1 cellular context compared by ENCODE assay signal in the genomic region with DNA sequence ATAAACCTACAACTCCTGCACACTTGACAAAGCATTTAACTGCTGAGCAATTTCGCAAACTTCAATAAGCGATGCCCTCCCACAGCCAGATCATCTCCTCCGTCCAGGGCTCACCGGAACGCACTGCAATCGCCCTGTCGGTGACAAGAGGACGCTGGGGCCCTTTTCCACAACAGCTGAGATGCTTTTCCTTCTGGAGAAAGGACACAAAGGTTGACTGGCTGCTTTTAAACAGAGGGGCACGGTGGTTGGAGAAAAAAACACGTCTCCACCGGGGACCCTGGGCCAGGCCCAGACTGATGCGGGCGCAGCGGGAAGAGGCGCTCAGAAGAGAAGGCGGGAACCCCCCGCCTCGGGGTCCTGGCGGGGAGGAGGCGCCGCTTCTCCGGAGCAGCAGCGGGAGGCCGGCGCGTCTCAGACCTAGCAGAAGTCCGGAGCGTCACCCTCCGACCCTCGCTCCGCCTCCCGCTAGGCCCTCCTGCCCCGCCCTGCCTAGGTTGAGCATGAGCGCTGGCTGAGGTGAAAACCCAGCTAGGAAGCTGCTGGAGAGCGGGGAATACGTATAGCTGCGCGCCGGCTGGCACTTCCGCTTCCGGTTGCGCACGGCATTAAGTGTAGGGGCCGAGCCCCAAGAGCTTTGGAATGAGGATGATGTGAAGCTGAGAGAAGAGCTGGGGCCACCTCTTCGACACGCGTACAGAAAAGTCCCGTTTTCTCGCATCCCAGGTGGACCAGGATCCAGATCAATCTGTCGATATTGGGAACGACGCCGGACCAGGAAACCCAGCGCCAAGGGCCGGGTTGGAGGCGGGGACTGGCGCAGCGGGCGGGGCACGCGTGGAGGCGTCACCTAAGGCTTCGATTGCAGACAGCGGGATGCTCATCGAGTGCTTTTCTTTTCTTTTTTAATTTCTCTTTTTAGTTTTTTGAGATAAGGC.
TF ChIP-seq lines count a peak whose summit lies in the region.

A gene (minus strand): TSS at position 564 of the 938 bp plus-strand sequence. CDS start 3,788 bp downstream, outside the sequence.

TF ChIP-seq in HepG2, 621 proteins besides CTCF, POLR2A, EP300 and RAD21 (continued from another document and continues in another):
- TF ChIP-seq, protein P1, sequence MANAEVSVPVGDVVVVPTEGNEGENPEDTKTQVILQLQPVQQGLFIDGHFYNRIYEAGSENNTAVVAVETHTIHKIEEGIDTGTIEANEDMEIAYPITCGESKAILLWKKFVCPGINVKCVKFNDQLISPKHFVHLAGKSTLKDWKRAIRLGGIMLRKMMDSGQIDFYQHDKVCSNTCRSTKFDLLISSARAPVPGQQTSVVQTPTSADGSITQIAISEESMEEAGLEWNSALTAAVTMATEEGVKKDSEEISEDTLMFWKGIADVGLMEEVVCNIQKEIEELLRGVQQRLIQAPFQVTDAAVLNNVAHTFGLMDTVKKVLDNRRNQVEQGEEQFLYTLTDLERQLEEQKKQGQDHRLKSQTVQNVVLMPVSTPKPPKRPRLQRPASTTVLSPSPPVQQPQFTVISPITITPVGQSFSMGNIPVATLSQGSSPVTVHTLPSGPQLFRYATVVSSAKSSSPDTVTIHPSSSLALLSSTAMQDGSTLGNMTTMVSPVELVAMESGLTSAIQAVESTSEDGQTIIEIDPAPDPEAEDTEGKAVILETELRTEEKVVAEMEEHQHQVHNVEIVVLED (CRISPR knock-in tag; IDR thresholded peaks at IDR 0.05; ENCODE audit: borderline replicate concordance), result peak; percentile 85
- no peak; the same call in 1 of the 2 replicates for TF ChIP-seq ZFP1 (CRISPR knock-in tag; IDR thresholded peaks at IDR 0.05)
- TF ChIP-seq, protein P2, sequence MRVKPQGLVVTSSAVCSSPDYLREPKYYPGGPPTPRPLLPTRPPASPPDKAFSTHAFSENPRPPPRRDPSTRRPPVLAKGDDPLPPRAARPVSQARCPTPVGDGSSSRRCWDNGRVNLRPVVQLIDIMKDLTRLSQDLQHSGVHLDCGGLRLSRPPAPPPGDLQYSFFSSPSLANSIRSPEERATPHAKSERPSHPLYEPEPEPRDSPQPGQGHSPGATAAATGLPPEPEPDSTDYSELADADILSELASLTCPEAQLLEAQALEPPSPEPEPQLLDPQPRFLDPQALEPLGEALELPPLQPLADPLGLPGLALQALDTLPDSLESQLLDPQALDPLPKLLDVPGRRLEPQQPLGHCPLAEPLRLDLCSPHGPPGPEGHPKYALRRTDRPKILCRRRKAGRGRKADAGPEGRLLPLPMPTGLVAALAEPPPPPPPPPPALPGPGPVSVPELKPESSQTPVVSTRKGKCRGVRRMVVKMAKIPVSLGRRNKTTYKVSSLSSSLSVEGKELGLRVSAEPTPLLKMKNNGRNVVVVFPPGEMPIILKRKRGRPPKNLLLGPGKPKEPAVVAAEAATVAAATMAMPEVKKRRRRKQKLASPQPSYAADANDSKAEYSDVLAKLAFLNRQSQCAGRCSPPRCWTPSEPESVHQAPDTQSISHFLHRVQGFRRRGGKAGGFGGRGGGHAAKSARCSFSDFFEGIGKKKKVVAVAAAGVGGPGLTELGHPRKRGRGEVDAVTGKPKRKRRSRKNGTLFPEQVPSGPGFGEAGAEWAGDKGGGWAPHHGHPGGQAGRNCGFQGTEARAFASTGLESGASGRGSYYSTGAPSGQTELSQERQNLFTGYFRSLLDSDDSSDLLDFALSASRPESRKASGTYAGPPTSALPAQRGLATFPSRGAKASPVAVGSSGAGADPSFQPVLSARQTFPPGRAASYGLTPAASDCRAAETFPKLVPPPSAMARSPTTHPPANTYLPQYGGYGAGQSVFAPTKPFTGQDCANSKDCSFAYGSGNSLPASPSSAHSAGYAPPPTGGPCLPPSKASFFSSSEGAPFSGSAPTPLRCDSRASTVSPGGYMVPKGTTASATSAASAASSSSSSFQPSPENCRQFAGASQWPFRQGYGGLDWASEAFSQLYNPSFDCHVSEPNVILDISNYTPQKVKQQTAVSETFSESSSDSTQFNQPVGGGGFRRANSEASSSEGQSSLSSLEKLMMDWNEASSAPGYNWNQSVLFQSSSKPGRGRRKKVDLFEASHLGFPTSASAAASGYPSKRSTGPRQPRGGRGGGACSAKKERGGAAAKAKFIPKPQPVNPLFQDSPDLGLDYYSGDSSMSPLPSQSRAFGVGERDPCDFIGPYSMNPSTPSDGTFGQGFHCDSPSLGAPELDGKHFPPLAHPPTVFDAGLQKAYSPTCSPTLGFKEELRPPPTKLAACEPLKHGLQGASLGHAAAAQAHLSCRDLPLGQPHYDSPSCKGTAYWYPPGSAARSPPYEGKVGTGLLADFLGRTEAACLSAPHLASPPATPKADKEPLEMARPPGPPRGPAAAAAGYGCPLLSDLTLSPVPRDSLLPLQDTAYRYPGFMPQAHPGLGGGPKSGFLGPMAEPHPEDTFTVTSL (CRISPR knock-in tag; IDR thresholded peaks at IDR 0.05; ENCODE audit: borderline replicate concordance), result peak; percentile 41; the same call in 1 of the 2 replicates
- TF ChIP-seq, protein P3, sequence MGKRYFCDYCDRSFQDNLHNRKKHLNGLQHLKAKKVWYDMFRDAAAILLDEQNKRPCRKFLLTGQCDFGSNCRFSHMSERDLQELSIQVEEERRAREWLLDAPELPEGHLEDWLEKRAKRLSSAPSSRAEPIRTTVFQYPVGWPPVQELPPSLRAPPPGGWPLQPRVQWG (CRISPR knock-in tag; IDR thresholded peaks at IDR 0.05; ENCODE audit: borderline replicate concordance, low read depth), result no peak
- TF ChIP-seq, protein P4, sequence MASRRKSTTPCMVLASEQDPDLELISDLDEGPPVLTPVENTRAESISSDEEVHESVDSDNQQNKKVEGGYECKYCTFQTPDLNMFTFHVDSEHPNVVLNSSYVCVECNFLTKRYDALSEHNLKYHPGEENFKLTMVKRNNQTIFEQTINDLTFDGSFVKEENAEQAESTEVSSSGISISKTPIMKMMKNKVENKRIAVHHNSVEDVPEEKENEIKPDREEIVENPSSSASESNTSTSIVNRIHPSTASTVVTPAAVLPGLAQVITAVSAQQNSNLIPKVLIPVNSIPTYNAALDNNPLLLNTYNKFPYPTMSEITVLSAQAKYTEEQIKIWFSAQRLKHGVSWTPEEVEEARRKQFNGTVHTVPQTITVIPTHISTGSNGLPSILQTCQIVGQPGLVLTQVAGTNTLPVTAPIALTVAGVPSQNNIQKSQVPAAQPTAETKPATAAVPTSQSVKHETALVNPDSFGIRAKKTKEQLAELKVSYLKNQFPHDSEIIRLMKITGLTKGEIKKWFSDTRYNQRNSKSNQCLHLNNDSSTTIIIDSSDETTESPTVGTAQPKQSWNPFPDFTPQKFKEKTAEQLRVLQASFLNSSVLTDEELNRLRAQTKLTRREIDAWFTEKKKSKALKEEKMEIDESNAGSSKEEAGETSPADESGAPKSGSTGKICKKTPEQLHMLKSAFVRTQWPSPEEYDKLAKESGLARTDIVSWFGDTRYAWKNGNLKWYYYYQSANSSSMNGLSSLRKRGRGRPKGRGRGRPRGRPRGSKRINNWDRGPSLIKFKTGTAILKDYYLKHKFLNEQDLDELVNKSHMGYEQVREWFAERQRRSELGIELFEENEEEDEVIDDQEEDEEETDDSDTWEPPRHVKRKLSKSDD (CRISPR knock-in tag; IDR thresholded peaks at IDR 0.05; ENCODE audit: low read depth), result no peak
- TF ChIP-seq ZMAT3 (CRISPR knock-in tag; conservative IDR thresholded peaks at IDR 0.05), result peak; percentile 67
- TF ChIP-seq ZNF138 (CRISPR knock-in tag; IDR thresholded peaks at IDR 0.05; ENCODE audit: low read depth), result no peak
- TF ChIP-seq KDM5B (CRISPR knock-in tag; IDR thresholded peaks at IDR 0.05; ENCODE audit: borderline replicate concordance), result peak; percentile 84; the same call in 1 of the 2 replicates
- TF ChIP-seq MLLT10 (CRISPR knock-in tag; IDR thresholded peaks at IDR 0.05), result no peak
- TF ChIP-seq ATF7 (IDR thresholded peaks at IDR 0.05), result no peak
- TF ChIP-seq ATF7 (CRISPR knock-in tag; IDR thresholded peaks at IDR 0.05), result no peak
- TF ChIP-seq, protein P5, sequence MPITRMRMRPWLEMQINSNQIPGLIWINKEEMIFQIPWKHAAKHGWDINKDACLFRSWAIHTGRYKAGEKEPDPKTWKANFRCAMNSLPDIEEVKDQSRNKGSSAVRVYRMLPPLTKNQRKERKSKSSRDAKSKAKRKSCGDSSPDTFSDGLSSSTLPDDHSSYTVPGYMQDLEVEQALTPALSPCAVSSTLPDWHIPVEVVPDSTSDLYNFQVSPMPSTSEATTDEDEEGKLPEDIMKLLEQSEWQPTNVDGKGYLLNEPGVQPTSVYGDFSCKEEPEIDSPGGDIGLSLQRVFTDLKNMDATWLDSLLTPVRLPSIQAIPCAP (CRISPR knock-in tag; IDR thresholded peaks at IDR 0.05; ENCODE audit: low read depth), result no peak
- TF ChIP-seq, protein P6, sequence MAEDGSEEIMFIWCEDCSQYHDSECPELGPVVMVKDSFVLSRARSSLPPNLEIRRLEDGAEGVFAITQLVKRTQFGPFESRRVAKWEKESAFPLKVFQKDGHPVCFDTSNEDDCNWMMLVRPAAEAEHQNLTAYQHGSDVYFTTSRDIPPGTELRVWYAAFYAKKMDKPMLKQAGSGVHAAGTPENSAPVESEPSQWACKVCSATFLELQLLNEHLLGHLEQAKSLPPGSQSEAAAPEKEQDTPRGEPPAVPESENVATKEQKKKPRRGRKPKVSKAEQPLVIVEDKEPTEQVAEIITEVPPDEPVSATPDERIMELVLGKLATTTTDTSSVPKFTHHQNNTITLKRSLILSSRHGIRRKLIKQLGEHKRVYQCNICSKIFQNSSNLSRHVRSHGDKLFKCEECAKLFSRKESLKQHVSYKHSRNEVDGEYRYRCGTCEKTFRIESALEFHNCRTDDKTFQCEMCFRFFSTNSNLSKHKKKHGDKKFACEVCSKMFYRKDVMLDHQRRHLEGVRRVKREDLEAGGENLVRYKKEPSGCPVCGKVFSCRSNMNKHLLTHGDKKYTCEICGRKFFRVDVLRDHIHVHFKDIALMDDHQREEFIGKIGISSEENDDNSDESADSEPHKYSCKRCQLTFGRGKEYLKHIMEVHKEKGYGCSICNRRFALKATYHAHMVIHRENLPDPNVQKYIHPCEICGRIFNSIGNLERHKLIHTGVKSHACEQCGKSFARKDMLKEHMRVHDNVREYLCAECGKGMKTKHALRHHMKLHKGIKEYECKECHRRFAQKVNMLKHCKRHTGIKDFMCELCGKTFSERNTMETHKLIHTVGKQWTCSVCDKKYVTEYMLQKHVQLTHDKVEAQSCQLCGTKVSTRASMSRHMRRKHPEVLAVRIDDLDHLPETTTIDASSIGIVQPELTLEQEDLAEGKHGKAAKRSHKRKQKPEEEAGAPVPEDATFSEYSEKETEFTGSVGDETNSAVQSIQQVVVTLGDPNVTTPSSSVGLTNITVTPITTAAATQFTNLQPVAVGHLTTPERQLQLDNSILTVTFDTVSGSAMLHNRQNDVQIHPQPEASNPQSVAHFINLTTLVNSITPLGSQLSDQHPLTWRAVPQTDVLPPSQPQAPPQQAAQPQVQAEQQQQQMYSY (CRISPR knock-in tag; IDR thresholded peaks at IDR 0.05), result no peak
- TF ChIP-seq MAF1 (CRISPR knock-in tag; IDR thresholded peaks at IDR 0.05; ENCODE audit: borderline replicate concordance), result no peak
- no peak for TF ChIP-seq NR2F1 (CRISPR knock-in tag; IDR thresholded peaks at IDR 0.05)
- TF ChIP-seq TBX3 (IDR thresholded peaks at IDR 0.05; ENCODE audit: borderline replicate concordance), result no peak
- no peak for TF ChIP-seq CHD4 (IDR thresholded peaks at IDR 0.05; ENCODE audit: borderline replicate concordance, low read length)
- no peak for TF ChIP-seq ZNF674 (CRISPR knock-in tag; IDR thresholded peaks at IDR 0.05; ENCODE audit: low read depth)
- TF ChIP-seq TBX2 (CRISPR knock-in tag; IDR thresholded peaks at IDR 0.05; ENCODE audit: borderline replicate concordance), result peak; percentile 88
- TF ChIP-seq, protein P7, sequence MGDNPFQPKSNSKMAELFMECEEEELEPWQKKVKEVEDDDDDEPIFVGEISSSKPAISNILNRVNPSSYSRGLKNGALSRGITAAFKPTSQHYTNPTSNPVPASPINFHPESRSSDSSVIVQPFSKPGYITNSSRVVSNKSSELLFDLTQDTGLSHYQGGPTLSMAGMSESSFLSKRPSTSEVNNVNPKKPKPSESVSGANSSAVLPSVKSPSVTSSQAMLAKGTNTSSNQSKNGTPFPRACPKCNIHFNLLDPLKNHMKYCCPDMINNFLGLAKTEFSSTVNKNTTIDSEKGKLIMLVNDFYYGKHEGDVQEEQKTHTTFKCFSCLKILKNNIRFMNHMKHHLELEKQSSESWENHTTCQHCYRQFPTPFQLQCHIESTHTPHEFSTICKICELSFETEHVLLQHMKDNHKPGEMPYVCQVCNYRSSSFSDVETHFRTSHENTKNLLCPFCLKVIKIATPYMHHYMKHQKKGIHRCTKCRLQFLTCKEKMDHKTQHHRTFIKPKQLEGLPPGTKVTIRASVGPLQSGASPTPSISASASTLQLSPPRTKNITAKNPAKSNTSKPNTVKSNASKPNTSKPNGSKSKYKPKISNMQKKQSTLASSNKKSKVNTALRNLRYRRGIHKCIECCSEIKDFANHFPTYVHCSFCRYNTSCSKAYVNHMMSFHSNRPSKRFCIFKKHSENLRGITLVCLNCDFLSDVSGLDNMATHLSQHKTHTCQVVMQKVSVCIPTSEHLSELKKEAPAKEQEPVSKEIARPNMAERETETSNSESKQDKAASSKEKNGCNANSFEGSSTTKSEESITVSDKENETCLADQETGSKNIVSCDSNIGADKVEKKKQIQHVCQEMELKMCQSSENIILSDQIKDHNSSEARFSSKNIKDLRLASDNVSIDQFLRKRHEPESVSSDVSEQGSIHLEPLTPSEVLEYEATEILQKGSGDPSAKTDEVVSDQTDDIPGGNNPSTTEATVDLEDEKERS (CRISPR knock-in tag; IDR thresholded peaks at IDR 0.05), result no peak
- TF ChIP-seq TEAD2 (CRISPR knock-in tag; IDR thresholded peaks at IDR 0.05), result no peak
- peak; percentile 85; the same call in 1 of the 2 replicates for TF ChIP-seq MYC (CRISPR knock-in tag; IDR thresholded peaks at IDR 0.05; ENCODE audit: borderline replicate concordance)
- TF ChIP-seq PCBP2 (optimal IDR thresholded peaks at IDR 0.05; ENCODE audit: low read depth, low read length, poor library complexity, severe bottlenecking), result no peak
- TF ChIP-seq ZSCAN29 (CRISPR knock-in tag; conservative IDR thresholded peaks at IDR 0.05), result 0 out of 2 replicates have a peak, but pooled peaks have one; percentile 10
- TF ChIP-seq, protein P8, sequence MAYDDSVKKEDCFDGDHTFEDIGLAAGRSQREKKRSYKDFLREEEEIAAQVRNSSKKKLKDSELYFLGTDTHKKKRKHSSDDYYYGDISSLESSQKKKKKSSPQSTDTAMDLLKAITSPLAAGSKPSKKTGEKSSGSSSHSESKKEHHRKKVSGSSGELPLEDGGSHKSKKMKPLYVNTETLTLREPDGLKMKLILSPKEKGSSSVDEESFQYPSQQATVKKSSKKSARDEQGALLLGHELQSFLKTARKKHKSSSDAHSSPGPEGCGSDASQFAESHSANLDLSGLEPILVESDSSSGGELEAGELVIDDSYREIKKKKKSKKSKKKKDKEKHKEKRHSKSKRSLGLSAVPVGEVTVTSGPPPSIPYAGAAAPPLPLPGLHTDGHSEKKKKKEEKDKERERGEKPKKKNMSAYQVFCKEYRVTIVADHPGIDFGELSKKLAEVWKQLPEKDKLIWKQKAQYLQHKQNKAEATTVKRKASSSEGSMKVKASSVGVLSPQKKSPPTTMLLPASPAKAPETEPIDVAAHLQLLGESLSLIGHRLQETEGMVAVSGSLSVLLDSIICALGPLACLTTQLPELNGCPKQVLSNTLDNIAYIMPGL (CRISPR knock-in tag; IDR thresholded peaks at IDR 0.05; ENCODE audit: borderline replicate concordance in 1 of 2, low read depth in 1 of 2), result peak; percentile 86 to 88
- TF ChIP-seq RBFOX2 (IDR thresholded peaks at IDR 0.05; ENCODE audit: low read depth, low read length), result peak; percentile 86
- TF ChIP-seq MED1 (CRISPR knock-in tag; IDR thresholded peaks at IDR 0.05), result peak; percentile 73
